25 cellular contexts compared by ENCODE assay signal in the genomic region with DNA sequence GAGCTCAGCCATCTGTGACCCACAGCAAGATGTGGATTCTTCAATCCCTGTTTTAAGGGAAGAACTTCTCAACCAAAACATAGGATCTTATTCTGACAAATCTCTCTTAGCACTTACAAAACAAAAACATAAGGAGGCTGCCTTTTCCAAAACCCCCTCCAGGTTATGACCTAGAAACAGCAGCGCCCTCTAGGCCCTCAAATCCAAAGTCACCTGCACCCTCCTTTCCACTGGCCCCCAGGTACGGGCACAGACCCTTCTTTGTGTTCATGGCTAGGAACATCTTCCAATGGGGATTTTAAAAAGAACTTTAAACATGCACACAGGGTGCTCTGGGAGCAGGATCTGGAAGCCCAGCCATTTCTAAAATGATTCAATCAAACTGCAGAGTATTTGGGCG.
A peak's percentile ranks its signal among the peaks of the same experiment; 100 is the strongest.
DNase-seq lines count a peak whose midpoint lies in the region; ATAC-seq, FAIRE-seq and TF ChIP-seq lines count a peak whose summit lies in the region.
"Had no signal": no experiment of that assay in that cellular context is flagged by ENCODE, and none has a peak within 500 bp of the region (broad histone marks: within the 10 kb centered on the region; RNA-seq: fewer than 3 reads in every experiment).

No MANE protein-coding gene starts in this region.

- no peaks in the 10 kb centered on the region for H3K9me3 ChIP-seq in OCI-LY3 (ENCODE audit: insufficient read depth, low read length)
- H3K9me3 ChIP-seq: BLaER1 treated with 17β-estradiol and CSF1 and Interleukin-3, amounts not matched to agents 10 nM and 100 nM; breast epithelium; psoas muscle; SJCRH30; upper lobe of left lung had no signal

- H3K4me3 ChIP-seq in GM12864 (ENCODE audit: low read depth, low read length) (no peak overlapping the region), OCI-LY3 (ENCODE audit: low read length) (no peak overlapping the region), epithelial cell of proximal tubule (ENCODE audit: low read depth, low read length) (no peak overlapping the region), retinal pigment epithelial cell (ENCODE audit: low read length) (no peak overlapping the region)
- H3K4me3 ChIP-seq: BLaER1 treated with 17β-estradiol and CSF1 and Interleukin-3, amounts not matched to agents 10 nM and 100 nM; breast epithelium; psoas muscle; SJCRH30; upper lobe of left lung had no signal

- peaks cover 13% of the 10 kb centered on the region for H3K4me1 ChIP-seq in OCI-LY3 (ENCODE audit: low read length)
- H3K4me1 ChIP-seq: breast epithelium, psoas muscle had no signal

- no peak for ATAC-seq in GM21529 (IDR thresholded peaks at IDR 0.05; ENCODE audit: unreplicated experiment)
- ATAC-seq: psoas muscle had no signal

- no peaks in the 10 kb centered on the region for H3K79me2 ChIP-seq in OCI-LY3 (ENCODE audit: low read length)

- DNase-seq in GM12864 (ENCODE audit: low read depth) (no peak), epithelial cell of proximal tubule (ENCODE audit: low read depth) (no peak), retinal pigment epithelial cell (ENCODE audit: low read depth) (no peak), GM12892 (ENCODE audit: insufficient read length) (no peak), H54 (ENCODE audit: insufficient read length, low spot score) (no peak)
- DNase-seq in activated CD4-positive, alpha-beta T cell treated with anti-CD3 and anti-CD28 coated beads, Interleukin-2, amount 50 U/mL, for 48 hours = no peak
- DNase-seq: activated CD4-positive, alpha-beta T cell treated with anti-CD3 and anti-CD28 coated beads for 48 hours; activated effector memory CD4-positive, alpha-beta T cell treated with anti-CD3 and anti-CD28 coated beads, Interleukin-2, amount 50 U/mL, for 16 hours; activated T-cell treated with anti-CD3 and anti-CD28 coated beads, Interleukin-2, amount 50 U/mL, for 1 hour; effector CD4-positive, alpha-beta T cell; MV-4-11; NCI-H1436; psoas muscle; stimulated activated CD4-positive, alpha-beta T cell treated with anti-CD3 and anti-CD28 coated beads, Interleukin-4, amount 100 ng/mL, for 24 hours; SW 1271; T1000; upper lobe of left lung had no signal

- H3K27ac ChIP-seq in OCI-LY3 (ENCODE audit: low read length) = no peak overlapping the region
- H3K27ac ChIP-seq: BLaER1 treated with 17β-estradiol and CSF1 and Interleukin-3, amounts not matched to agents 10 nM and 100 nM; breast epithelium; psoas muscle; SJCRH30; upper lobe of left lung; VCaP had no signal

- no peaks in the 10 kb centered on the region for H3K36me3 ChIP-seq in OCI-LY3 (replicated peaks; ENCODE audit: low read depth, low read length)
- H3K36me3 ChIP-seq: BLaER1 treated with 17β-estradiol and CSF1 and Interleukin-3, amounts not matched to agents 10 nM and 100 nM; breast epithelium had no signal

- H3K27me3 ChIP-seq in OCI-LY3 (ENCODE audit: low read depth, low read length) = no peaks in the 10 kb centered on the region
- H3K27me3 ChIP-seq: BLaER1 treated with 17β-estradiol and CSF1 and Interleukin-3, amounts not matched to agents 10 nM and 100 nM; breast epithelium; SJCRH30; upper lobe of left lung had no signal

- no peaks in the 10 kb centered on the region for H4K20me1 ChIP-seq in OCI-LY3 (ENCODE audit: insufficient read depth, low read length)
- H4K20me1 ChIP-seq: BLaER1 treated with 17β-estradiol and CSF1 and Interleukin-3, amounts not matched to agents 10 nM and 100 nM had no signal

- no peak overlapping the region for H3K9ac ChIP-seq in OCI-LY3 (ENCODE audit: low read length)
- H3K9ac ChIP-seq: BLaER1 treated with 17β-estradiol and CSF1 and Interleukin-3, amounts not matched to agents 10 nM and 100 nM had no signal

- no peak overlapping the region for H3K4me2 ChIP-seq in OCI-LY3 (ENCODE audit: low read length)

- no peak for FAIRE-seq in GM12892 (lab: Jason Lieb, UNC)
- FAIRE-seq in H54 (lab: Jason Lieb, UNC) = no peak
- FAIRE-seq: G401.6, islet of Langerhans had no signal

- TF ChIP-seq CTCF in GM12864 (IDR thresholded peaks at IDR 0.05; ENCODE audit: low read depth, low read length, missing control alignments) (peak; percentile 6), OCI-LY3 (IDR thresholded peaks at IDR 0.05; ENCODE audit: low read depth, low read length) (peak; percentile 48; the same call in 1 of the 2 replicates), epithelial cell of proximal tubule (conservative IDR thresholded peaks at IDR 0.05; ENCODE audit: low read depth, low read length) (peak; percentile 24), retinal pigment epithelial cell (conservative IDR thresholded peaks at IDR 0.05; ENCODE audit: low read depth, low read length) (peak; percentile 13)

- no peak for TF ChIP-seq POLR2A in GM12892 (IDR thresholded peaks at IDR 0.05; ENCODE audit: low read depth, low read length)
- no peak for TF ChIP-seq POLR2A in H54 (IDR thresholded peaks at IDR 0.05; ENCODE audit: low read depth, low read length)

- H2AFZ ChIP-seq in OCI-LY3 (ENCODE audit: low read depth, low read length) = no peak overlapping the region
